22 cellular contexts compared by ENCODE assay signal in the genomic region with DNA sequence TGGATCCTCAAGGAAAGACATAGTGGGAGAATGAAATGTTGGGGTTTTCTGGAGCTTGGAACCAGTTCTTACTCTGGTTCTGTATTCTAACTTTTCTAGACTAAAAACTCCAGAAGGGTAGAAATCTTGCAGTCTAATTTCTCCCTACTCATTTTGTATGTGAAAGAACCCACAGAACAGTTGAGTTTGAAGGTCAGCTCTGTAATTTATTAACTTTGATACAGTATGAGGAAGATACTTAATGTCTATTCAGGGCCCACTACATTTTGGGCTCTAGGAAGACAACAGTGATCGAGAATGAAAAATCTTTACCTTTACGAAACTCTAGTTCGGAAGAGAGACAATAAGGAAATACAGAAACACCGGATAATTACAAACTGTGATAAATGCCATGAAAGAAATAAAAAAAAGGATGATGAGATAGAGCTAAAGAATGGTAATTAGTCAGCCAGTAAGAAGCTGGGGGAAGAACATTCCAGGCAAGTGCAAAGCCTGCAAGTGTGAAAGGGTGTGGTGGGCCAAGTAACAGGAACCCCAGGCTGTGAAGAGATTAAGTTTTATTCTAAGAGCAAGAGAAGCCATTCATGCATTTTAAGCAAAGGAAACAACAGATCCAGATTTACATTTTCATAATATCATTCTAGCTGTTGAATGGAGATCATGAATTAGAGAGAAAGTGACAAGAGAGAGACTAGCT.
DNase-seq lines count a peak whose midpoint lies in the region; ATAC-seq and TF ChIP-seq lines count a peak whose summit lies in the region.
"Had no signal": no experiment of that assay in that cellular context is flagged by ENCODE, and none has a peak within 500 bp of the region (broad histone marks: within the 10 kb centered on the region; RNA-seq: fewer than 3 reads in every experiment).

No MANE protein-coding gene starts in this region.

- H3K9me3 ChIP-seq in neutrophil: no peaks in the 10 kb centered on the region
- H3K9me3 ChIP-seq: adrenal gland, prostate gland had no signal

- intact Hi-C loops in left ventricle myocardium superior (cut with micrococcal nuclease): no loop called here

- peaks cover 26% of the 10 kb centered on the region in 2 experiments for H3K4me1 ChIP-seq in neutrophil (ENCODE audit: control insufficient read depth in 1 of 2, insufficient read depth in 1 of 2, low read depth in 1 of 2, low read length in 1 of 2)
- H3K4me1 ChIP-seq: adrenal gland, prostate gland, tibial nerve had no signal

- no peaks in the 10 kb centered on the region for H3K36me3 ChIP-seq in neutrophil
- H3K36me3 ChIP-seq: adrenal gland, left lung, prostate gland, tibial nerve had no signal

- POLR2A ChIA-PET in RWPE1 (lab: Yijun Ruan, JAX; ENCODE audit: low non-redundant PET): interaction anchor here (0.7 kb wide), 1 partner anchor 67 kb away, joined by 7 read pairs; no protein-coding TSS in a partner anchor

- no peaks in the 10 kb centered on the region for H3K27me3 ChIP-seq in neutrophil
- H3K27me3 ChIP-seq: adrenal gland, left lung, tibial nerve had no signal

- H3K4me3 ChIP-seq in neutrophil (ENCODE audit: low read depth in 1 of 2, low read length in 1 of 2): no peak overlapping the region
- H3K4me3 ChIP-seq: adrenal gland, left lung, prostate gland, smooth muscle cell, tibial nerve had no signal

- ATAC-seq in esophagus mucosa (peak; percentile 43), HG03196 (IDR thresholded peaks at IDR 0.05; ENCODE audit: unreplicated experiment) (no peak), left ventricle myocardium superior (no peak)
- ATAC-seq: left lung; Right ventricle myocardium inferior; stimulated activated naive CD8-positive, alpha-beta T cell treated with anti-CD3 and anti-CD28 coated beads, Interleukin-15, amount 100 ng/mL, for 72 hours had no signal

- CTCF ChIA-PET in RWPE1 (lab: Yijun Ruan, JAX): interaction anchor here (0.6 to 1.2 kb wide), 2 partner anchors 14 to 434 kb away, joined by 3 to 6 read pairs; no protein-coding TSS in a partner anchor

- TF ChIP-seq CTCF in RWPE1 (conservative IDR thresholded peaks at IDR 0.05; ENCODE audit: low read depth) (no peak), neutrophil (IDR thresholded peaks at IDR 0.05) (no peak)

- H3K27ac ChIP-seq in RWPE1: no peak overlapping the region
- H3K27ac ChIP-seq in neutrophil: peak overlapping the region; percentile 71
- H3K27ac ChIP-seq: adrenal gland, left lung, prostate gland, tibial nerve had no signal

- DNase-seq in EH (ENCODE audit: low read depth) (peak; percentile 65), RWPE1 (ENCODE audit: low spot score) (peak; percentile 26), HPDE6-E6E7 (ENCODE audit: extremely low spot score) (no peak), NCI-H187 treated with DMSO at 0.1 percent for 48 hours (lab: John Stamatoyannopoulos, UW) (no peak), left ventricle myocardium superior (no peak)
- DNase-seq: activated CD4-positive, alpha-beta T cell treated with anti-CD3 and anti-CD28 coated beads, Interleukin-2, amount 10 ng/mL, durations not matched to agents 7 days and 5 days; adrenal gland; erythroblast; NCI-H1105; NCI-H2107; NCI-H524 treated with DMSO at 0.1 percent for 48 hours; stimulated activated CD4-positive, alpha-beta T cell treated with anti-CD3 and anti-CD28 coated beads, Interleukin-4, amount 100 ng/mL, for 1 hour; stimulated activated naive CD8-positive, alpha-beta T cell treated with anti-CD3 and anti-CD28 coated beads, Interleukin-15, amount 100 ng/mL, for 72 hours; SW 1271 had no signal

Comparison
In these comparisons a context has a peak if more than half of its experiments do, and no peak if none do; other contexts are left out.
1. DNase-seq: peak in EH (single experiment) and RWPE1 (single experiment); none in HPDE6-E6E7 (single experiment), NCI-H187 treated with DMSO at 0.1 percent for 48 hours (single experiment) and left ventricle myocardium superior (single experiment).